In genomic region chr5:10653751-10654400, GRCh38 we compare ENCODE assay signal across 17 cellular contexts.
"Had no signal": no experiment of that assay in that cellular context is flagged by ENCODE, and none has a peak within 500 bp of the region (broad histone marks: within the 10 kb centered on the region; RNA-seq: fewer than 3 reads in every experiment).

No MANE protein-coding gene starts in this region.

- H3K27ac Mint-ChIP-seq: activated CD8-positive, alpha-beta T cell treated with anti-CD3 and anti-CD28 coated beads for 36 hours; activated naive CD4-positive, alpha-beta T cell treated with anti-CD3 and anti-CD28 coated beads, Interleukin-2, amount 50 U/mL, for 24 hours; T-helper 17 cell had no signal

- H3K4me1 Mint-ChIP-seq: activated naive CD4-positive, alpha-beta T cell treated with anti-CD3 and anti-CD28 coated beads, Interleukin-2, amount 50 U/mL, for 24 hours had no signal

- ATAC-seq: activated CD8-positive, alpha-beta T cell treated with anti-CD3 and anti-CD28 coated beads for 36 hours; T-helper 17 cell had no signal

- H3K4me1 ChIP-seq: breast epithelium, Peyer's patch had no signal

- H3K4me3 Mint-ChIP-seq: activated CD8-positive, alpha-beta T cell treated with anti-CD3 and anti-CD28 coated beads for 36 hours; activated naive CD4-positive, alpha-beta T cell treated with anti-CD3 and anti-CD28 coated beads, Interleukin-2, amount 50 U/mL, for 24 hours; T-helper 17 cell had no signal

- H3K9me3 Mint-ChIP-seq: activated naive CD4-positive, alpha-beta T cell treated with anti-CD3 and anti-CD28 coated beads, Interleukin-2, amount 50 U/mL, for 24 hours had no signal

- H3K27ac ChIP-seq: breast epithelium, Peyer's patch had no signal

- H3K27me3 Mint-ChIP-seq: activated CD8-positive, alpha-beta T cell treated with anti-CD3 and anti-CD28 coated beads for 36 hours; activated naive CD4-positive, alpha-beta T cell treated with anti-CD3 and anti-CD28 coated beads, Interleukin-2, amount 50 U/mL, for 24 hours; IgD-negative memory B cell; T-helper 17 cell had no signal

- H3K36me3 ChIP-seq: breast epithelium, Peyer's patch had no signal

- H3K36me3 Mint-ChIP-seq: activated naive CD4-positive, alpha-beta T cell treated with anti-CD3 and anti-CD28 coated beads, Interleukin-2, amount 50 U/mL, for 24 hours had no signal

- H3K27me3 ChIP-seq: Peyer's patch had no signal

- H3K9me3 ChIP-seq: breast epithelium, Peyer's patch had no signal

- DNase-seq: activated CD4-positive, alpha-beta T cell treated with anti-CD3 and anti-CD28 coated beads for 4 hours; activated CD8-positive, alpha-beta memory T cell treated with anti-CD3 and anti-CD28 coated beads, Interleukin-2, amount 50 U/mL, for 48 hours; activated CD8-positive, alpha-beta T cell treated with anti-CD3 and anti-CD28 coated beads for 36 hours; activated T-cell treated with anti-CD3 and anti-CD28 coated beads, Interleukin-2, amount 50 U/mL, for 1 hour; KG1; NCI-H1092; NCI-H1417; NCI-H1694; NCI-H2081; NCI-H524; SIG-M5; T-helper 17 cell; T-helper 9 cell had no signal

- H3K4me3 ChIP-seq: breast epithelium, Peyer's patch had no signal
